ENCODE assay signal across 12 cellular contexts in the genomic region with DNA sequence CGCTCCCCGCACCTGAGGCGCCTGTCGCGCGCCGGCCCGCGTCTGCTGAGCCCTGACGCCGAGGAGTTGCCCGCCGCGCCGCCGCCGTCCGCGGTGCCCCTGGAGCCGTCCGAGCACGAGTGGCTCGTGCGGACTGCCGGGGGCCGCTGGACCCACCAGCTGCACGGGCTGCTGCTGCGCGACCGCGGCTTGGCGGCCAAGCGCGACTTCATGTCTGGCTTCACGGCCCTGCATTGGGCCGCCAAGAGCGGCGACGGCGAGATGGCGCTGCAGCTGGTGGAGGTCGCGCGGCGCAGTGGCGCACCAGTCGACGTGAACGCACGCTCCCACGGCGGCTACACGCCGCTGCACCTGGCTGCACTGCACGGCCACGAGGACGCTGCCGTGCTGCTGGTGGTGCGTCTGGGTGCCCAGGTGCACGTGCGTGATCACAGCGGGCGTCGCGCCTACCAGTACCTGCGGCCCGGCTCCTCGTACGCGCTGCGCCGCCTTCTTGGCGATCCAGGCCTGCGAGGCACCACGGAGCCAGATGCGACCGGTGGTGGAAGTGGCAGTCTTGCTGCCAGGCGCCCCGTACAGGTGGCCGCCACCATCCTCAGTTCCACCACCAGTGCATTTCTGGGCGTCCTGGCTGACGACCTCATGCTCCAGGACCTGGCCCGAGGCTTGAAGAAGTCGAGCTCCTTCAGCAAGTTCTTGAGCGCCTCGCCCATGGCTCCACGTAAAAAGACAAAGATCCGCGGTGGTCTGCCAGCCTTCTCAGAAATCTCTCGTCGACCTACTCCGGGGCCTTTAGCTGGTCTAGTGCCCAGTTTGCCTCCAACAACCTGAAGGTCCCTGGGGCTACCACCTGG. TPM values are rescaled to one million over a fixed set of nuclear protein-coding genes. Genes with fewer than 3 reads are reported as not detected.
A peak's percentile ranks its signal among the peaks of the same experiment; 100 is the strongest.
DNase-seq lines count a peak whose midpoint lies in the region; ATAC-seq and TF ChIP-seq lines count a peak whose summit lies in the region.
"Had no signal": no experiment of that assay in that cellular context is flagged by ENCODE, and none has a peak within 500 bp of the region (broad histone marks: within the 10 kb centered on the region; RNA-seq: fewer than 3 reads in every experiment).

No MANE protein-coding gene starts in this region.

- H3K4me3 Mint-ChIP-seq in activated T-cell treated with anti-CD3 and anti-CD28 coated beads, Interleukin-2, amount 50 U/mL, for 24 hours = peak overlapping the region; percentile 33
- H3K4me3 Mint-ChIP-seq in activated T-cell treated with anti-CD3 and anti-CD28 coated beads, Interleukin-2, amount 50 U/mL, for 4 hours = no peak overlapping the region
- peak overlapping the region; percentile 57 for H3K4me3 Mint-ChIP-seq in mesothelial cell of epicardium

- H3K27ac Mint-ChIP-seq in activated T-cell treated with anti-CD3 and anti-CD28 coated beads, Interleukin-2, amount 50 U/mL, for 24 hours = no peak overlapping the region
- H3K27ac Mint-ChIP-seq in mesothelial cell of epicardium = no peak overlapping the region

- TF ChIP-seq CTCF in dorsolateral prefrontal cortex (IDR thresholded peaks at IDR 0.05 in 54 of 56, conservative IDR thresholded peaks at IDR 0.05 in 2 of 56; ENCODE audit: low read depth in 1 of 56, partially characterized antibody in 56 of 56) (peak in 4 of 56 donors; percentile 8 to 22 (median 16)), mesothelial cell of epicardium (IDR thresholded peaks at IDR 0.05; ENCODE audit: unreplicated experiment) (no peak), thoracic aorta (IDR thresholded peaks at IDR 0.05) (no peak)

- no peak for ATAC-seq in activated T-cell treated with anti-CD3 and anti-CD28 coated beads, Interleukin-2, amount 50 U/mL, for 4 hours
- ATAC-seq in thoracic aorta (ENCODE audit: insufficient number of reproducible peaks, low FRiP score, low read depth) (no peak), HG02885 (IDR thresholded peaks at IDR 0.05; ENCODE audit: poor library complexity, unreplicated experiment) (no peak)

- no peak for DNase-seq in activated T-cell treated with anti-CD3 and anti-CD28 coated beads, Interleukin-2, amount 50 U/mL, for 24 hours
- DNase-seq in activated T-cell treated with anti-CD3 and anti-CD28 coated beads, Interleukin-2, amount 50 U/mL, for 4 hours = no peak
- DNase-seq in dorsolateral prefrontal cortex (no peak), mesothelial cell of epicardium (ENCODE audit: low spot score in 2 of 2, unreplicated experiment in 2 of 2) (no peak), thoracic aorta (ENCODE audit: low spot score) (no peak), GM19238 (ENCODE audit: insufficient read length, low spot score) (no peak), DMS53 (lab: John Stamatoyannopoulos, UW) (no peak)
- DNase-seq: ACHN, cerebellar nuclear complex, MV-4-11, uterus had no signal

- H3K4me3 ChIP-seq in dorsolateral prefrontal cortex (peak overlapping the region; percentile 45 to 78 (median 66)), thoracic aorta (peak overlapping the region; percentile 71)

- H3K27me3 ChIP-seq in dorsolateral prefrontal cortex (peaks cover 0 to 4% (median 0%) of the 10 kb centered on the region in 45 donors), thoracic aorta (replicated peaks; ENCODE audit: insufficient read depth) (peaks cover 3% of the 10 kb centered on the region)

- H3K9me3 ChIP-seq in thoracic aorta = no peaks in the 10 kb centered on the region
- H3K9me3 ChIP-seq: uterus had no signal

- no peaks in the 10 kb centered on the region for H3K36me3 Mint-ChIP-seq in activated T-cell treated with anti-CD3 and anti-CD28 coated beads, Interleukin-2, amount 50 U/mL, for 24 hours (ENCODE audit: low read depth)
- no peaks in the 10 kb centered on the region for H3K36me3 Mint-ChIP-seq in activated T-cell treated with anti-CD3 and anti-CD28 coated beads, Interleukin-2, amount 50 U/mL, for 4 hours (ENCODE audit: insufficient read depth)
- H3K36me3 Mint-ChIP-seq in mesothelial cell of epicardium = no peaks in the 10 kb centered on the region

- no peaks in the 10 kb centered on the region for H3K36me3 ChIP-seq in thoracic aorta
- H3K36me3 ChIP-seq: uterus had no signal

- H3K9me3 Mint-ChIP-seq in activated T-cell treated with anti-CD3 and anti-CD28 coated beads, Interleukin-2, amount 50 U/mL, for 24 hours = no peaks in the 10 kb centered on the region
- no peaks in the 10 kb centered on the region for H3K9me3 Mint-ChIP-seq in activated T-cell treated with anti-CD3 and anti-CD28 coated beads, Interleukin-2, amount 50 U/mL, for 4 hours
- no peaks in the 10 kb centered on the region for H3K9me3 Mint-ChIP-seq in mesothelial cell of epicardium

- peak overlapping the region; percentile 23 to 100 (median 95) for H3K27ac ChIP-seq in dorsolateral prefrontal cortex
- no peak overlapping the region for H3K27ac ChIP-seq in thoracic aorta
- H3K27ac ChIP-seq: uterus had no signal

- H3K27me3 Mint-ChIP-seq in activated T-cell treated with anti-CD3 and anti-CD28 coated beads, Interleukin-2, amount 50 U/mL, for 24 hours = peaks cover 53% of the 10 kb centered on the region
- peaks cover 47% of the 10 kb centered on the region for H3K27me3 Mint-ChIP-seq in activated T-cell treated with anti-CD3 and anti-CD28 coated beads, Interleukin-2, amount 50 U/mL, for 4 hours (ENCODE audit: low read depth)
- peaks cover 37% of the 10 kb centered on the region for H3K27me3 Mint-ChIP-seq in mesothelial cell of epicardium (ENCODE audit: low read depth)

- peaks cover 13% of the 10 kb centered on the region for H3K4me1 Mint-ChIP-seq in activated T-cell treated with anti-CD3 and anti-CD28 coated beads, Interleukin-2, amount 50 U/mL, for 24 hours (ENCODE audit: low read depth)
- peaks cover 16% of the 10 kb centered on the region for H3K4me1 Mint-ChIP-seq in activated T-cell treated with anti-CD3 and anti-CD28 coated beads, Interleukin-2, amount 50 U/mL, for 4 hours (ENCODE audit: low read depth)
- peaks cover 13% of the 10 kb centered on the region for H3K4me1 Mint-ChIP-seq in mesothelial cell of epicardium

- intact Hi-C loops in dorsolateral prefrontal cortex (cut with DNase I) = loop anchor here in 1 of 2 donors (5.0 kb wide), 2 partner anchors 37 to 77 kb away; a partner anchor contains a TSS

- peaks cover 4% of the 10 kb centered on the region in 2 donors for H3K4me1 ChIP-seq in thoracic aorta (ENCODE audit: control insufficient read depth in 1 of 2, low read depth in 2 of 2)

RNA-seq across cellular contexts. Expression of a gene that starts 1.6 kb away (rescaled TPM):
- under 1 TPM in 1 of 3 donors, not detected in 2; 0.05 TPM for total RNA-seq in activated T-cell treated with anti-CD3 and anti-CD28 coated beads, Interleukin-2, amount 50 U/mL, for 4 hours
- total RNA-seq in dorsolateral prefrontal cortex = 100 to 1,000 TPM in 3 of 120 experiments, 10 to 100 TPM in 117; 15.4 to 106 (median 48.7) TPM
- 0.52 to 0.67 TPM (median 0.64 TPM) in 3 replicates for total RNA-seq in mesothelial cell of epicardium
- under 1 TPM; 0.63 to 0.68 TPM for total RNA-seq in thoracic aorta

RNA-seq across cellular contexts. Expression of a gene that starts 15.8 kb away (rescaled TPM):
- total RNA-seq in activated T-cell treated with anti-CD3 and anti-CD28 coated beads, Interleukin-2, amount 50 U/mL, for 4 hours = 1 to 10 TPM in 1 of 3 donors, under 1 TPM in 2; 0.79 to 1.4 (median 0.83) TPM
- total RNA-seq in dorsolateral prefrontal cortex (10 to 100 TPM; 14.1 to 91.8 (median 29.3) TPM), mesothelial cell of epicardium (8.6 to 12.2 TPM (median 8.6 TPM) in 3 replicates), thoracic aorta (10 to 100 TPM; 13.1 to 15.4 TPM)

RNA-seq across cellular contexts. Expression of a gene that starts 37.6 kb away (rescaled TPM):
- 10 to 100 TPM; 12.8 to 18.2 (median 13.7) TPM for total RNA-seq in activated T-cell treated with anti-CD3 and anti-CD28 coated beads, Interleukin-2, amount 50 U/mL, for 4 hours
- total RNA-seq in dorsolateral prefrontal cortex = 100 to 1,000 TPM; 221 to 622 (median 319) TPM
- 54.9 to 58.9 TPM (median 58.6 TPM) in 3 replicates for total RNA-seq in mesothelial cell of epicardium
- 100 to 1,000 TPM in 1 of 2 donors, 10 to 100 TPM in 1; 85.7 to 111 TPM for total RNA-seq in thoracic aorta

RNA-seq across cellular contexts. Expression of a gene that starts 51.6 kb away (rescaled TPM):
- total RNA-seq in activated T-cell treated with anti-CD3 and anti-CD28 coated beads, Interleukin-2, amount 50 U/mL, for 4 hours = under 1 TPM; 0.27 to 0.89 (median 0.32) TPM
- total RNA-seq in dorsolateral prefrontal cortex (1 to 10 TPM in 95 of 120 experiments, under 1 TPM in 25; 0.34 to 3.8 (median 1.4) TPM), mesothelial cell of epicardium (0.93 to 1.2 TPM (median 0.98 TPM) in 3 replicates), thoracic aorta (not detected)

RNA-seq across cellular contexts. Expression of a gene that starts 51.8 kb away (rescaled TPM):
- total RNA-seq in activated T-cell treated with anti-CD3 and anti-CD28 coated beads, Interleukin-2, amount 50 U/mL, for 4 hours = 100 to 1,000 TPM; 475 to 549 (median 490) TPM
- 100 to 1,000 TPM; 166 to 403 (median 290) TPM for total RNA-seq in dorsolateral prefrontal cortex
- total RNA-seq in mesothelial cell of epicardium = 258 to 329 TPM (median 308 TPM) in 3 replicates
- 10 to 100 TPM; 49.5 to 59.3 TPM for total RNA-seq in thoracic aorta

Comparison
In these comparisons a context has a peak if more than half of its experiments do, and no peak if none do; other contexts are left out.
1. H3K27ac ChIP-seq: peak in dorsolateral prefrontal cortex (59 of 59); none in thoracic aorta (0 of 2).